ENCODE assay signal across 38 cellular contexts in the genomic region with DNA sequence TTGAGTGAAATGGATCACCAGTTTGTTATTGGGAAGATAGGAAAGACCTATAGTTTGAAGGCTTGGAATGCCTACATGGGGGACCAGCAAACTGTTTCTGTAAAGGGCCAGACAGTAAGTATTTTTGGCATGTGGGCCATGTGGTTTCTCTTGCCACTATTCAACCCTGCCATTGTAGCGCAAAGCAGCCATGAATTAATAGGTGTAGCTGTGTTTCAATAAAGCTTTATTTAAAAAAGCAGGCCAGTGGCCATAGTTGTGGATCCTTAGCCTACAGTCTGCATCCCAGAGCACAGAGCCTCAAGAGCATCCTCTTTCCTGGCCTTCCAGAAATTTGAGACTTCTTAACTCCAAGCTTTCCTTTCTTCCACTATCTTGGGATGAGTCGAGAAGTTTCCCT.
"Had no signal": no experiment of that assay in that cellular context is flagged by ENCODE, and none has a peak within 500 bp of the region (broad histone marks: within the 10 kb centered on the region; RNA-seq: fewer than 3 reads in every experiment).

No MANE protein-coding gene starts in this region.

- H3K4me1 ChIP-seq: ascending aorta had no signal

- H3K4me3 ChIP-seq: ascending aorta, cardiac muscle cell had no signal

- FAIRE-seq: bronchial epithelial cell, TTC549 had no signal

- H3K27me3 ChIP-seq: ascending aorta, cardiac muscle cell had no signal

- DNase-seq: activated CD4-positive, alpha-beta memory T cell treated with anti-CD3 and anti-CD28 coated beads, Interleukin-2, amount 10 ng/mL, durations not matched to agents 7 days and 5 days; activated CD4-positive, alpha-beta T cell treated with anti-CD3 and anti-CD28 coated beads for 1 hour; activated CD4-positive, alpha-beta T cell treated with anti-CD3 and anti-CD28 coated beads for 36 hours; activated CD4-positive, alpha-beta T cell treated with anti-CD3 and anti-CD28 coated beads for 48 hours; activated CD4-positive, alpha-beta T cell treated with anti-CD3 and anti-CD28 coated beads, Interleukin-2, amount 10 ng/mL, durations not matched to agents 7 days and 5 days; activated CD4-positive, alpha-beta T cell treated with anti-CD3 and anti-CD28 coated beads, Interleukin-2, amount 50 U/mL, for 48 hours; activated CD4-positive, CD25-positive, alpha-beta regulatory T cell; activated CD8-positive, alpha-beta memory T cell treated with anti-CD3 and anti-CD28 coated beads for 24 hours; activated CD8-positive, alpha-beta memory T cell treated with anti-CD3 and anti-CD28 coated beads, Interleukin-2, amount 10 ng/mL, durations not matched to agents 7 days and 5 days; activated CD8-positive, alpha-beta memory T cell treated with anti-CD3 and anti-CD28 coated beads, Interleukin-2, amount 50 U/mL, for 48 hours; activated CD8-positive, alpha-beta T cell treated with anti-CD3 and anti-CD28 coated beads, Interleukin-2, amount 10 ng/mL, durations not matched to agents 7 days and 5 days; activated effector memory CD4-positive, alpha-beta T cell treated with Interleukin-2 at 50 U/mL for 16 hours; activated gamma-delta T cell; activated naive CD4-positive, alpha-beta T cell treated with anti-CD3 and anti-CD28 coated beads, Interleukin-2, amount 10 ng/mL, durations not matched to agents 7 days and 5 days; activated naive CD4-positive, alpha-beta T cell treated with Interleukin-2 at 50 U/mL for 16 hours; activated naive CD8-positive, alpha-beta T cell treated with anti-CD3 and anti-CD28 coated beads, Interleukin-2, amount 10 ng/mL, durations not matched to agents 7 days and 5 days; activated naive CD8-positive, alpha-beta T cell treated with anti-CD3 and anti-CD28 coated beads, Interleukin-2, amount 50 U/mL, for 24 hours; activated T-cell treated with anti-CD3 and anti-CD28 coated beads, Interleukin-2, amount 50 U/mL, for 24 hours; activated T-cell treated with anti-CD3 and anti-CD28 coated beads, Interleukin-2, amount 50 U/mL, for 48 hours; amygdala; anterior cingulate cortex; caudate nucleus; cerebellar nuclear complex; T-helper 2 cell; T-helper 9 cell had no signal

- H3K27me3 Mint-ChIP-seq: activated CD4-positive, alpha-beta memory T cell treated with anti-CD3 and anti-CD28 coated beads, Interleukin-2, amount 10 ng/mL, durations not matched to agents 7 days and 5 days; activated CD4-positive, alpha-beta T cell treated with anti-CD3 and anti-CD28 coated beads for 36 hours; activated CD4-positive, alpha-beta T cell treated with anti-CD3 and anti-CD28 coated beads, Interleukin-2, amount 10 ng/mL, durations not matched to agents 7 days and 5 days; activated CD8-positive, alpha-beta memory T cell treated with anti-CD3 and anti-CD28 coated beads, Interleukin-2, amount 10 ng/mL, durations not matched to agents 7 days and 5 days; activated naive CD4-positive, alpha-beta T cell treated with anti-CD3 and anti-CD28 coated beads, Interleukin-2, amount 10 ng/mL, durations not matched to agents 7 days and 5 days; activated naive CD4-positive, alpha-beta T cell treated with anti-CD3 and anti-CD28 coated beads, Interleukin-2, amount 50 U/mL, for 24 hours; activated naive CD8-positive, alpha-beta T cell; activated naive CD8-positive, alpha-beta T cell treated with anti-CD3 and anti-CD28 coated beads, Interleukin-2, amount 10 ng/mL, durations not matched to agents 7 days and 5 days; activated naive CD8-positive, alpha-beta T cell treated with anti-CD3 and anti-CD28 coated beads, Interleukin-2, amount 50 U/mL, for 24 hours; activated T-cell treated with anti-CD3 and anti-CD28 coated beads, Interleukin-2, amount 50 U/mL, for 24 hours; central memory CD8-positive, alpha-beta T cell had no signal

- H3K36me3 Mint-ChIP-seq: activated naive CD4-positive, alpha-beta T cell treated with anti-CD3 and anti-CD28 coated beads, Interleukin-2, amount 10 ng/mL, durations not matched to agents 7 days and 5 days; activated naive CD8-positive, alpha-beta T cell treated with anti-CD3 and anti-CD28 coated beads, Interleukin-2, amount 10 ng/mL, durations not matched to agents 7 days and 5 days had no signal

- H3K36me3 ChIP-seq: cardiac muscle cell had no signal

- H3K27ac ChIP-seq: ascending aorta, cardiac muscle cell, VCaP had no signal

- H3K4me1 Mint-ChIP-seq: activated CD4-positive, alpha-beta T cell treated with anti-CD3 and anti-CD28 coated beads for 36 hours; activated CD4-positive, alpha-beta T cell treated with anti-CD3 and anti-CD28 coated beads, Interleukin-2, amount 10 ng/mL, durations not matched to agents 7 days and 5 days; activated CD8-positive, alpha-beta memory T cell treated with anti-CD3 and anti-CD28 coated beads, Interleukin-2, amount 10 ng/mL, durations not matched to agents 7 days and 5 days; activated naive CD4-positive, alpha-beta T cell treated with anti-CD3 and anti-CD28 coated beads, Interleukin-2, amount 10 ng/mL, durations not matched to agents 7 days and 5 days; activated naive CD4-positive, alpha-beta T cell treated with anti-CD3 and anti-CD28 coated beads, Interleukin-2, amount 50 U/mL, for 24 hours; activated naive CD8-positive, alpha-beta T cell treated with anti-CD3 and anti-CD28 coated beads, Interleukin-2, amount 10 ng/mL, durations not matched to agents 7 days and 5 days; activated naive CD8-positive, alpha-beta T cell treated with anti-CD3 and anti-CD28 coated beads, Interleukin-2, amount 50 U/mL, for 24 hours had no signal

- H3K9me3 ChIP-seq: ascending aorta had no signal

- H3K27ac Mint-ChIP-seq: activated CD4-positive, alpha-beta memory T cell treated with anti-CD3 and anti-CD28 coated beads, Interleukin-2, amount 10 ng/mL, durations not matched to agents 7 days and 5 days; activated CD4-positive, alpha-beta T cell treated with anti-CD3 and anti-CD28 coated beads for 36 hours; activated CD4-positive, alpha-beta T cell treated with anti-CD3 and anti-CD28 coated beads, Interleukin-2, amount 10 ng/mL, durations not matched to agents 7 days and 5 days; activated CD8-positive, alpha-beta memory T cell treated with anti-CD3 and anti-CD28 coated beads, Interleukin-2, amount 10 ng/mL, durations not matched to agents 7 days and 5 days; activated CD8-positive, alpha-beta T cell treated with anti-CD3 and anti-CD28 coated beads, Interleukin-2, amount 10 ng/mL, durations not matched to agents 7 days and 5 days; activated naive CD4-positive, alpha-beta T cell treated with anti-CD3 and anti-CD28 coated beads, Interleukin-2, amount 10 ng/mL, durations not matched to agents 7 days and 5 days; activated naive CD4-positive, alpha-beta T cell treated with anti-CD3 and anti-CD28 coated beads, Interleukin-2, amount 50 U/mL, for 24 hours; activated naive CD8-positive, alpha-beta T cell; activated naive CD8-positive, alpha-beta T cell treated with anti-CD3 and anti-CD28 coated beads, Interleukin-2, amount 10 ng/mL, durations not matched to agents 7 days and 5 days; activated naive CD8-positive, alpha-beta T cell treated with anti-CD3 and anti-CD28 coated beads, Interleukin-2, amount 50 U/mL, for 24 hours; activated T-cell treated with anti-CD3 and anti-CD28 coated beads, Interleukin-2, amount 50 U/mL, for 24 hours; activated T-helper 2 cell treated with anti-CD3 and anti-CD28 coated beads, Interferon-gamma antibody, Interleukin-2, Interleukin-4, amounts not matched to agents 10 μg/mL and 5 μg/mL and 100 μg/mL, durations not matched to agents 14 hours and 24 hours and 36 hours; T-helper 1 cell treated with Interleukin-12 subunit alpha and Interleukin-12 subunit beta and Interleukin-4 antibody, amounts not matched to agents 30 μg/mL and 1 μg/mL, for 36 hours; T-helper 2 cell treated with Interferon-gamma antibody and Interleukin-4, amounts not matched to agents 5 μg/mL and 100 μg/mL, for 36 hours had no signal

- H3K9me3 Mint-ChIP-seq: activated CD4-positive, alpha-beta memory T cell treated with anti-CD3 and anti-CD28 coated beads, Interleukin-2, amount 10 ng/mL, durations not matched to agents 7 days and 5 days; activated CD4-positive, alpha-beta T cell treated with anti-CD3 and anti-CD28 coated beads, Interleukin-2, amount 10 ng/mL, durations not matched to agents 7 days and 5 days; activated naive CD4-positive, alpha-beta T cell treated with anti-CD3 and anti-CD28 coated beads, Interleukin-2, amount 10 ng/mL, durations not matched to agents 7 days and 5 days; activated naive CD4-positive, alpha-beta T cell treated with anti-CD3 and anti-CD28 coated beads, Interleukin-2, amount 50 U/mL, for 24 hours; activated naive CD8-positive, alpha-beta T cell treated with anti-CD3 and anti-CD28 coated beads, Interleukin-2, amount 10 ng/mL, durations not matched to agents 7 days and 5 days; activated naive CD8-positive, alpha-beta T cell treated with anti-CD3 and anti-CD28 coated beads, Interleukin-2, amount 50 U/mL, for 24 hours; activated T-cell treated with anti-CD3 and anti-CD28 coated beads, Interleukin-2, amount 50 U/mL, for 24 hours; activated T-helper 2 cell treated with anti-CD3 and anti-CD28 coated beads, Interferon-gamma antibody, Interleukin-2, Interleukin-4, amounts not matched to agents 10 μg/mL and 5 μg/mL and 100 μg/mL, durations not matched to agents 14 hours and 24 hours and 36 hours; brain; central memory CD8-positive, alpha-beta T cell; T-helper 1 cell treated with Interleukin-12 subunit alpha and Interleukin-12 subunit beta and Interleukin-4 antibody, amounts not matched to agents 30 μg/mL and 1 μg/mL, for 36 hours; T-helper 2 cell treated with Interferon-gamma antibody and Interleukin-4, amounts not matched to agents 5 μg/mL and 100 μg/mL, for 36 hours had no signal

- H3K4me3 Mint-ChIP-seq: activated CD4-positive, alpha-beta memory T cell treated with anti-CD3 and anti-CD28 coated beads, Interleukin-2, amount 10 ng/mL, durations not matched to agents 7 days and 5 days; activated CD4-positive, alpha-beta T cell treated with anti-CD3 and anti-CD28 coated beads for 36 hours; activated CD4-positive, alpha-beta T cell treated with anti-CD3 and anti-CD28 coated beads, Interleukin-2, amount 10 ng/mL, durations not matched to agents 7 days and 5 days; activated CD8-positive, alpha-beta memory T cell treated with anti-CD3 and anti-CD28 coated beads, Interleukin-2, amount 10 ng/mL, durations not matched to agents 7 days and 5 days; activated CD8-positive, alpha-beta T cell treated with anti-CD3 and anti-CD28 coated beads, Interleukin-2, amount 10 ng/mL, durations not matched to agents 7 days and 5 days; activated naive CD4-positive, alpha-beta T cell treated with anti-CD3 and anti-CD28 coated beads, Interleukin-2, amount 10 ng/mL, durations not matched to agents 7 days and 5 days; activated naive CD4-positive, alpha-beta T cell treated with anti-CD3 and anti-CD28 coated beads, Interleukin-2, amount 50 U/mL, for 24 hours; activated naive CD8-positive, alpha-beta T cell; activated naive CD8-positive, alpha-beta T cell treated with anti-CD3 and anti-CD28 coated beads, Interleukin-2, amount 10 ng/mL, durations not matched to agents 7 days and 5 days; activated naive CD8-positive, alpha-beta T cell treated with anti-CD3 and anti-CD28 coated beads, Interleukin-2, amount 50 U/mL, for 24 hours; activated T-cell treated with anti-CD3 and anti-CD28 coated beads, Interleukin-2, amount 50 U/mL, for 24 hours; brain; central memory CD8-positive, alpha-beta T cell; T-helper 1 cell treated with Interleukin-12 subunit alpha and Interleukin-12 subunit beta and Interleukin-4 antibody, amounts not matched to agents 30 μg/mL and 1 μg/mL, for 36 hours; T-helper 2 cell treated with Interferon-gamma antibody and Interleukin-4, amounts not matched to agents 5 μg/mL and 100 μg/mL, for 36 hours had no signal

- ATAC-seq: activated CD4-positive, alpha-beta T cell treated with anti-CD3 and anti-CD28 coated beads for 36 hours; activated CD4-positive, CD25-positive, alpha-beta regulatory T cell treated with anti-CD3 and anti-CD28 coated beads, Interleukin-2, amount 50 U/mL, for 24 hours; activated CD8-positive, alpha-beta memory T cell treated with anti-CD3 and anti-CD28 coated beads, Interleukin-2, amount 10 ng/mL, durations not matched to agents 7 days and 5 days; activated CD8-positive, alpha-beta T cell treated with anti-CD3 and anti-CD28 coated beads, Interleukin-2, amount 10 ng/mL, durations not matched to agents 7 days and 5 days; activated naive CD8-positive, alpha-beta T cell treated with anti-CD3 and anti-CD28 coated beads, Interleukin-2, amount 50 U/mL, for 24 hours had no signal
